Comparison of ENCODE assay signal across 16 cellular contexts in genomic region chr1:212479188-212479587, GRCh38.
"Had no signal": no experiment of that assay in that cellular context is flagged by ENCODE, and none has a peak within 500 bp of the region (broad histone marks: within the 10 kb centered on the region; RNA-seq: fewer than 3 reads in every experiment).

No MANE protein-coding gene starts in this region.

- H3K36me3 ChIP-seq: tibial artery, vagina, WERI-Rb-1 had no signal

- H3K27ac ChIP-seq: dorsolateral prefrontal cortex, parathyroid adenoma, tibial artery, vagina, WERI-Rb-1 had no signal

- H3K9ac ChIP-seq: parathyroid adenoma had no signal

- H3K27me3 ChIP-seq: dorsolateral prefrontal cortex, tibial artery, vagina had no signal

- DNase-seq: activated CD4-positive, alpha-beta T cell treated with anti-CD3 and anti-CD28 coated beads for 36 hours; activated CD8-positive, alpha-beta memory T cell treated with anti-CD3 and anti-CD28 coated beads, Interleukin-2, amount 50 U/mL, for 4 hours; activated CD8-positive, alpha-beta T cell treated with anti-CD3 and anti-CD28 coated beads, Interleukin-2, amount 10 ng/mL, durations not matched to agents 7 days and 5 days; activated effector memory CD4-positive, alpha-beta T cell treated with anti-CD3 and anti-CD28 coated beads, Interleukin-2, amount 50 U/mL, for 16 hours; activated T-cell treated with anti-CD3 and anti-CD28 coated beads, Interleukin-2, amount 50 U/mL, for 48 hours; endodermal cell; hippocampal formation; retina; stimulated activated naive B cell treated with anti-CD40 and anti-IgM and Interleukin-4, amounts not matched to agents 10 μg/mL and 1 μg/mL and 100 μg/mL, for 72 hours; T-helper 17 cell; WERI-Rb-1 had no signal

- H3K79me2 ChIP-seq: parathyroid adenoma had no signal

- H3K9me3 ChIP-seq: tibial artery, vagina had no signal

- ATAC-seq: activated CD4-positive, alpha-beta T cell treated with anti-CD3 and anti-CD28 coated beads for 36 hours; activated CD8-positive, alpha-beta T cell treated with anti-CD3 and anti-CD28 coated beads, Interleukin-2, amount 10 ng/mL, durations not matched to agents 7 days and 5 days; esophagus mucosa; stimulated activated naive B cell treated with anti-CD40 and anti-IgM and Interleukin-4, amounts not matched to agents 10 μg/mL and 1 μg/mL and 100 μg/mL, for 72 hours; T-helper 17 cell had no signal

- H3K4me1 ChIP-seq: parathyroid adenoma had no signal

- H3K4me3 ChIP-seq: dorsolateral prefrontal cortex, tibial artery, vagina had no signal

- H2AFZ ChIP-seq: parathyroid adenoma had no signal
